Comparison of ENCODE assay signal across 41 cellular contexts in the genomic region with DNA sequence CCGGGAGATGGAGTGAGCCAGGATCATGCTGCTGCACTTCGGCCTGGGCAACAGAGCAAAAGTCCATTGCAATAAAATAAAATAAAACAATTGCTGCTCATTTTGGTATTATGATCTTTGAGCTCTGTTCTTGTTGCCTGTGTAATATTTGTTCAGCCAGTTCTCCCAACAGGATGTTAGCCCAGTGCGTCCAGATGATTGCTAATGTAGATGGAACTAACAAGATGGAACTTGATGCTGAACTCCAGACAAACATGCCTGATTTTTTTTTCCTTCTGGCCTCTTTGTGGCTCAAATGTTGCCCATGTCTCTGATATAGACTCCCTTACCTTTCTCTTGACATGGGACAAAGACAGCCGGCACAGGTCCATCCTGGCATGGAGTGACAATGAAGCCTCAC. TPM values are rescaled to one million over a fixed set of nuclear protein-coding genes. Genes with fewer than 3 reads are reported as not detected.
"Had no signal": no experiment of that assay in that cellular context is flagged by ENCODE, and none has a peak within 500 bp of the region (broad histone marks: within the 10 kb centered on the region; RNA-seq: fewer than 3 reads in every experiment).

No MANE protein-coding gene starts in this region.

- H3K4me1 ChIP-seq: ascending aorta, body of pancreas, breast epithelium had no signal

- H3K36me3 ChIP-seq: ascending aorta, brain microvascular endothelial cell, breast epithelium, cardiac muscle cell had no signal

- H3K27me3 Mint-ChIP-seq: activated CD4-positive, alpha-beta memory T cell treated with anti-CD3 and anti-CD28 coated beads for 36 hours; activated CD4-positive, alpha-beta T cell treated with anti-CD3 and anti-CD28 coated beads, Interleukin-2, amount 10 ng/mL, durations not matched to agents 24 days and 14 days; activated naive CD8-positive, alpha-beta T cell treated with anti-CD3 and anti-CD28 coated beads for 36 hours had no signal

- H3K4me1 Mint-ChIP-seq: activated B cell treated with CpG ODN at 0.5 μM for 24 hours; activated CD4-positive, alpha-beta T cell treated with anti-CD3 and anti-CD28 coated beads, Interleukin-2, amount 10 ng/mL, durations not matched to agents 24 days and 14 days; activated naive CD8-positive, alpha-beta T cell treated with anti-CD3 and anti-CD28 coated beads for 36 hours; activated T-helper 17 cell treated with anti-CD3 and anti-CD28 coated beads, Interleukin-2, amount 50 U/mL, for 72 hours; central memory CD8-positive, alpha-beta T cell had no signal

- ATAC-seq: activated CD8-positive, alpha-beta T cell treated with anti-CD3 and anti-CD28 coated beads for 36 hours; activated naive CD4-positive, alpha-beta T cell treated with anti-CD3 and anti-CD28 coated beads, Interleukin-2, amount 50 U/mL, for 72 hours; activated T-cell treated with anti-CD3 and anti-CD28 coated beads, Interleukin-2, amount 50 U/mL, for 4 hours; activated T-cell treated with anti-CD3 and anti-CD28 coated beads, Interleukin-2, amount 50 U/mL, for 72 hours; activated T-helper 17 cell treated with anti-CD3 and anti-CD28 coated beads, Interleukin-2, amount 50 U/mL, for 72 hours; body of pancreas had no signal

- H3K9me3 Mint-ChIP-seq: activated B cell treated with CpG ODN at 0.5 μM for 24 hours; activated CD4-positive, alpha-beta memory T cell treated with anti-CD3 and anti-CD28 coated beads for 36 hours; activated CD4-positive, alpha-beta T cell treated with anti-CD3 and anti-CD28 coated beads, Interleukin-2, amount 10 ng/mL, durations not matched to agents 24 days and 14 days; activated CD8-positive, alpha-beta T cell treated with anti-CD3 and anti-CD28 coated beads for 36 hours; activated naive CD4-positive, alpha-beta T cell treated with anti-CD3 and anti-CD28 coated beads for 36 hours; activated naive CD4-positive, alpha-beta T cell treated with anti-CD3 and anti-CD28 coated beads, Interleukin-2, amount 50 U/mL, for 72 hours; activated naive CD8-positive, alpha-beta T cell treated with anti-CD3 and anti-CD28 coated beads for 36 hours; activated T-cell treated with anti-CD3 and anti-CD28 coated beads, Interleukin-2, amount 50 U/mL, for 4 hours; activated T-cell treated with anti-CD3 and anti-CD28 coated beads, Interleukin-2, amount 50 U/mL, for 72 hours; activated T-helper 1 cell treated with anti-CD3 and anti-CD28 coated beads, Interleukin-12 subunit alpha, Interleukin-12 subunit beta, Interleukin-2, Interleukin-4 antibody, amounts not matched to agents 30 ng/mL and 10 ng/mL and 1 ng/mL, durations not matched to agents 14 hours and 24 hours and 36 hours; activated T-helper 17 cell treated with anti-CD3 and anti-CD28 coated beads, Interleukin-2, amount 50 U/mL, for 72 hours; central memory CD8-positive, alpha-beta T cell; T-helper 1 cell treated with Interleukin-12 subunit alpha and Interleukin-12 subunit beta and Interleukin-4 antibody, amounts not matched to agents 30 μg/mL and 1 μg/mL, for 36 hours; T-helper 2 cell treated with Interferon-gamma antibody and Interleukin-4, amounts not matched to agents 5 μg/mL and 100 μg/mL, for 36 hours had no signal

- H3K27ac Mint-ChIP-seq: activated B cell treated with CpG ODN at 0.5 μM for 24 hours; activated CD4-positive, alpha-beta memory T cell treated with anti-CD3 and anti-CD28 coated beads for 36 hours; activated CD4-positive, alpha-beta T cell treated with anti-CD3 and anti-CD28 coated beads, Interleukin-2, amount 10 ng/mL, durations not matched to agents 24 days and 14 days; activated CD8-positive, alpha-beta T cell treated with anti-CD3 and anti-CD28 coated beads for 36 hours; activated naive CD4-positive, alpha-beta T cell treated with anti-CD3 and anti-CD28 coated beads for 36 hours; activated naive CD4-positive, alpha-beta T cell treated with anti-CD3 and anti-CD28 coated beads, Interleukin-2, amount 50 U/mL, for 72 hours; activated naive CD8-positive, alpha-beta T cell treated with anti-CD3 and anti-CD28 coated beads for 36 hours; activated T-cell treated with anti-CD3 and anti-CD28 coated beads, Interleukin-2, amount 50 U/mL, for 72 hours; activated T-helper 1 cell treated with anti-CD3 and anti-CD28 coated beads, Interleukin-12 subunit alpha, Interleukin-12 subunit beta, Interleukin-2, Interleukin-4 antibody, amounts not matched to agents 30 ng/mL and 10 ng/mL and 1 ng/mL, durations not matched to agents 14 hours and 24 hours and 36 hours; activated T-helper 17 cell treated with anti-CD3 and anti-CD28 coated beads, Interleukin-2, amount 50 U/mL, for 72 hours; T-helper 1 cell treated with Interleukin-12 subunit alpha and Interleukin-12 subunit beta and Interleukin-4 antibody, amounts not matched to agents 30 μg/mL and 1 μg/mL, for 36 hours; T-helper 2 cell treated with Interferon-gamma antibody and Interleukin-4, amounts not matched to agents 5 μg/mL and 100 μg/mL, for 36 hours had no signal

- H3K9me3 ChIP-seq: ascending aorta, body of pancreas, breast epithelium had no signal

- H3K4me3 Mint-ChIP-seq: activated B cell treated with CpG ODN at 0.5 μM for 24 hours; activated CD4-positive, alpha-beta memory T cell treated with anti-CD3 and anti-CD28 coated beads for 36 hours; activated CD4-positive, alpha-beta T cell treated with anti-CD3 and anti-CD28 coated beads, Interleukin-2, amount 10 ng/mL, durations not matched to agents 24 days and 14 days; activated CD8-positive, alpha-beta T cell treated with anti-CD3 and anti-CD28 coated beads for 36 hours; activated naive CD4-positive, alpha-beta T cell treated with anti-CD3 and anti-CD28 coated beads for 36 hours; activated naive CD8-positive, alpha-beta T cell treated with anti-CD3 and anti-CD28 coated beads for 36 hours; activated T-cell treated with anti-CD3 and anti-CD28 coated beads, Interleukin-2, amount 50 U/mL, for 4 hours; activated T-cell treated with anti-CD3 and anti-CD28 coated beads, Interleukin-2, amount 50 U/mL, for 72 hours; activated T-helper 1 cell treated with anti-CD3 and anti-CD28 coated beads, Interleukin-12 subunit alpha, Interleukin-12 subunit beta, Interleukin-2, Interleukin-4 antibody, amounts not matched to agents 30 ng/mL and 10 ng/mL and 1 ng/mL, durations not matched to agents 14 hours and 24 hours and 36 hours; activated T-helper 17 cell treated with anti-CD3 and anti-CD28 coated beads, Interleukin-2, amount 50 U/mL, for 72 hours; central memory CD8-positive, alpha-beta T cell; T-helper 1 cell treated with Interleukin-12 subunit alpha and Interleukin-12 subunit beta and Interleukin-4 antibody, amounts not matched to agents 30 μg/mL and 1 μg/mL, for 36 hours; T-helper 2 cell treated with Interferon-gamma antibody and Interleukin-4, amounts not matched to agents 5 μg/mL and 100 μg/mL, for 36 hours had no signal

- H3K36me3 Mint-ChIP-seq: activated CD4-positive, alpha-beta memory T cell treated with anti-CD3 and anti-CD28 coated beads for 36 hours; activated naive CD4-positive, alpha-beta T cell treated with anti-CD3 and anti-CD28 coated beads, Interleukin-2, amount 50 U/mL, for 72 hours; activated naive CD8-positive, alpha-beta T cell treated with anti-CD3 and anti-CD28 coated beads for 36 hours had no signal

- H3K27ac ChIP-seq: ascending aorta, body of pancreas, brain microvascular endothelial cell, breast epithelium, cardiac muscle cell, VCaP had no signal

- DNase-seq: activated B cell treated with CpG ODN at 0.5 μM for 24 hours; activated CD4-positive, alpha-beta memory T cell treated with anti-CD3 and anti-CD28 coated beads for 36 hours; activated CD4-positive, alpha-beta T cell treated with anti-CD3 and anti-CD28 coated beads for 4 hours; activated CD4-positive, alpha-beta T cell treated with anti-CD3 and anti-CD28 coated beads, Interleukin-2, amount 10 ng/mL, durations not matched to agents 24 days and 14 days; activated CD4-positive, alpha-beta T cell treated with anti-CD3 and anti-CD28 coated beads, Interleukin-2, amount 50 U/mL, for 1 hour; activated CD4-positive, alpha-beta T cell treated with anti-CD3 and anti-CD28 coated beads, Interleukin-2, amount 50 U/mL, for 4 hours; activated CD4-positive, CD25-positive, alpha-beta regulatory T cell treated with anti-CD3 and anti-CD28 coated beads, Interleukin-2, amount 50 U/mL, for 72 hours; activated CD8-positive, alpha-beta memory T cell treated with anti-CD3 and anti-CD28 coated beads, Interleukin-2, amount 50 U/mL, for 4 hours; activated CD8-positive, alpha-beta T cell treated with anti-CD3 and anti-CD28 coated beads for 36 hours; activated effector memory CD4-positive, alpha-beta T cell treated with anti-CD3 and anti-CD28 coated beads, Interleukin-2, amount 50 U/mL, for 16 hours; activated gamma-delta T cell treated with Interleukin-2 at 50 U/mL for 16 hours; activated naive CD4-positive, alpha-beta T cell; activated naive CD4-positive, alpha-beta T cell treated with anti-CD3 and anti-CD28 coated beads for 36 hours; activated naive CD4-positive, alpha-beta T cell treated with anti-CD3 and anti-CD28 coated beads, Interleukin-2, amount 50 U/mL, for 16 hours; activated naive CD8-positive, alpha-beta T cell treated with anti-CD3 and anti-CD28 coated beads for 36 hours; activated T-cell treated with anti-CD3 and anti-CD28 coated beads for 4 hours; activated T-cell treated with anti-CD3 and anti-CD28 coated beads, Interleukin-2, amount 50 U/mL, for 1 hour; activated T-cell treated with anti-CD3 and anti-CD28 coated beads, Interleukin-2, amount 50 U/mL, for 4 hours; activated T-cell treated with anti-CD3 and anti-CD28 coated beads, Interleukin-2, amount 50 U/mL, for 72 hours; amygdala; anterior cingulate cortex; body of pancreas; brain microvascular endothelial cell; caudate nucleus; SW 1271; T-helper 1 cell; T-helper 2 cell; T-helper 9 cell had no signal

- H3K4me3 ChIP-seq: ascending aorta, body of pancreas, breast epithelium, cardiac muscle cell had no signal

- H3K27me3 ChIP-seq: ascending aorta, body of pancreas, brain microvascular endothelial cell, cardiac muscle cell had no signal

- FAIRE-seq: TTC549 had no signal

RNA-seq across cellular contexts. Expression of a gene that starts 15.8 kb away (rescaled TPM):
- total RNA-seq: activated B cell treated with CpG ODN at 0.5 μM for 24 hours; activated CD4-positive, alpha-beta memory T cell treated with anti-CD3 and anti-CD28 coated beads for 36 hours; activated CD4-positive, alpha-beta T cell treated with anti-CD3 and anti-CD28 coated beads, Interleukin-2, amount 10 ng/mL, durations not matched to agents 24 days and 14 days; activated CD8-positive, alpha-beta memory T cell treated with anti-CD3 and anti-CD28 coated beads for 36 hours; activated CD8-positive, alpha-beta T cell treated with anti-CD3 and anti-CD28 coated beads for 36 hours; activated naive CD4-positive, alpha-beta T cell treated with anti-CD3 and anti-CD28 coated beads for 36 hours; activated naive CD4-positive, alpha-beta T cell treated with anti-CD3 and anti-CD28 coated beads, Interleukin-2, amount 50 U/mL, for 72 hours; activated naive CD8-positive, alpha-beta T cell treated with anti-CD3 and anti-CD28 coated beads for 36 hours; activated T-cell treated with anti-CD3 and anti-CD28 coated beads, Interleukin-2, amount 50 U/mL, for 4 hours; activated T-cell treated with anti-CD3 and anti-CD28 coated beads, Interleukin-2, amount 50 U/mL, for 72 hours; activated T-helper 1 cell treated with anti-CD3 and anti-CD28 coated beads, Interleukin-12 subunit alpha, Interleukin-12 subunit beta, Interleukin-2, Interleukin-4 antibody, amounts not matched to agents 30 ng/mL and 10 ng/mL and 1 ng/mL, durations not matched to agents 14 hours and 24 hours and 36 hours; activated T-helper 17 cell treated with anti-CD3 and anti-CD28 coated beads, Interleukin-2, amount 50 U/mL, for 72 hours; ascending aorta; body of pancreas; breast epithelium; cardiac muscle cell had no signal
- polyA plus RNA-seq: adipose tissue, cardiac muscle cell had no signal

RNA-seq across cellular contexts. Expression of a gene that starts 50.4 kb away (rescaled TPM):
- total RNA-seq: activated B cell treated with CpG ODN at 0.5 μM for 24 hours; activated CD4-positive, alpha-beta memory T cell treated with anti-CD3 and anti-CD28 coated beads for 36 hours; activated CD4-positive, alpha-beta T cell treated with anti-CD3 and anti-CD28 coated beads, Interleukin-2, amount 10 ng/mL, durations not matched to agents 24 days and 14 days; activated CD8-positive, alpha-beta memory T cell treated with anti-CD3 and anti-CD28 coated beads for 36 hours; activated CD8-positive, alpha-beta T cell treated with anti-CD3 and anti-CD28 coated beads for 36 hours; activated naive CD4-positive, alpha-beta T cell treated with anti-CD3 and anti-CD28 coated beads for 36 hours; activated naive CD4-positive, alpha-beta T cell treated with anti-CD3 and anti-CD28 coated beads, Interleukin-2, amount 50 U/mL, for 72 hours; activated naive CD8-positive, alpha-beta T cell treated with anti-CD3 and anti-CD28 coated beads for 36 hours; activated T-cell treated with anti-CD3 and anti-CD28 coated beads, Interleukin-2, amount 50 U/mL, for 4 hours; activated T-cell treated with anti-CD3 and anti-CD28 coated beads, Interleukin-2, amount 50 U/mL, for 72 hours; activated T-helper 1 cell treated with anti-CD3 and anti-CD28 coated beads, Interleukin-12 subunit alpha, Interleukin-12 subunit beta, Interleukin-2, Interleukin-4 antibody, amounts not matched to agents 30 ng/mL and 10 ng/mL and 1 ng/mL, durations not matched to agents 14 hours and 24 hours and 36 hours; activated T-helper 17 cell treated with anti-CD3 and anti-CD28 coated beads, Interleukin-2, amount 50 U/mL, for 72 hours; ascending aorta; body of pancreas; breast epithelium; cardiac muscle cell had no signal
- polyA plus RNA-seq: adipose tissue, cardiac muscle cell had no signal
